Comparison of ENCODE assay signal across 32 cellular contexts in the genomic region with DNA sequence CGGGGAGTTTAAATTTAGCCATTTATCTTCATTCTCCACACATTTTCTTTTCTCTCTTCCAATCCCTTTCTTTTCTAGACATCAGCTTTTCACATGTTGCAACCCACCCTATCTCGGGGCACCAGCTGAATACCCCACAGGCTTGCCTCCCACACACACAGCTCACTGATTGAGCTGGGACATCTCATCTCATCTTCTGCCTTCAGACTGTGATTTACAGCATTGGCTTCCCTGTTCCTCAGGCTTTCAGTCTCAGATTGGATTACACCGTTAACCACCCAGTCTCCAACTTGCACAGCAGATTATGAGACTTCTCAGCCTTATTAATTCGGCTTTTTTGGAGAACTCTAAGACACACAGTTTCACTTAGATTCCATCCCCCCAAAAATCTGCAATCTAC.
"Had no signal": no experiment of that assay in that cellular context is flagged by ENCODE, and none has a peak within 500 bp of the region (broad histone marks: within the 10 kb centered on the region; RNA-seq: fewer than 3 reads in every experiment).

No MANE protein-coding gene starts in this region.

- H3K27ac ChIP-seq: brain microvascular endothelial cell, coronary artery, dorsolateral prefrontal cortex, esophagus muscularis mucosa, foreskin keratinocyte, gastrocnemius medialis, heart left ventricle had no signal

- DNase-seq: activated CD4-positive, alpha-beta memory T cell treated with anti-CD3 and anti-CD28 coated beads, Interleukin-2, amount 10 ng/mL, durations not matched to agents 7 days and 5 days; activated CD4-positive, alpha-beta T cell treated with anti-CD3 and anti-CD28 coated beads for 36 hours; activated CD4-positive, alpha-beta T cell treated with anti-CD3 and anti-CD28 coated beads, Interleukin-2, amount 10 ng/mL, durations not matched to agents 24 days and 14 days; activated CD4-positive, alpha-beta T cell treated with anti-CD3 and anti-CD28 coated beads, Interleukin-2, amount 50 U/mL, for 4 hours; activated CD4-positive, CD25-positive, alpha-beta regulatory T cell; activated CD4-positive, CD25-positive, alpha-beta regulatory T cell treated with anti-CD3 and anti-CD28 coated beads, Interleukin-2, amount 50 U/mL, for 72 hours; activated effector memory CD4-positive, alpha-beta T cell treated with Interleukin-2 at 50 U/mL for 16 hours; activated gamma-delta T cell treated with Interleukin-2 at 50 U/mL for 16 hours; activated naive CD4-positive, alpha-beta T cell treated with anti-CD3 and anti-CD28 coated beads, Interleukin-2, amount 50 U/mL, for 16 hours; activated naive CD4-positive, alpha-beta T cell treated with Interleukin-2 at 50 U/mL for 16 hours; activated T-cell treated with anti-CD3 and anti-CD28 coated beads, Interleukin-2, amount 50 U/mL, for 4 hours; amniotic stem cell; brain microvascular endothelial cell; dorsolateral prefrontal cortex; effector memory CD8-positive, alpha-beta T cell; erythroblast; foreskin keratinocyte; gastrocnemius medialis; glutamatergic neuron; heart left ventricle; T-helper 1 cell; T-helper 17 cell; T1000 had no signal

- H3K9me3 ChIP-seq: esophagus muscularis mucosa, gastrocnemius medialis, heart left ventricle had no signal

- H3K27ac Mint-ChIP-seq: activated CD4-positive, alpha-beta memory T cell treated with anti-CD3 and anti-CD28 coated beads, Interleukin-2, amount 10 ng/mL, durations not matched to agents 7 days and 5 days; activated CD4-positive, alpha-beta T cell treated with anti-CD3 and anti-CD28 coated beads for 36 hours; activated CD4-positive, alpha-beta T cell treated with anti-CD3 and anti-CD28 coated beads, Interleukin-2, amount 10 ng/mL, durations not matched to agents 24 days and 14 days; activated naive CD8-positive, alpha-beta T cell; activated T-helper 17 cell treated with anti-CD3 and anti-CD28 coated beads, Interleukin-2, amount 50 U/mL, for 72 hours; dendritic cell treated with granulocyte-macrophage colony-stimulating factor and Interleukin-4, amounts not matched to agents 40 ng/mL and 50 ng/mL, for 4 days; effector memory CD8-positive, alpha-beta T cell; T-helper 17 cell; T-helper 2 cell treated with Interferon-gamma antibody and Interleukin-4, amounts not matched to agents 5 μg/mL and 100 μg/mL, for 36 hours had no signal

- H3K4me1 Mint-ChIP-seq: activated CD4-positive, alpha-beta memory T cell treated with anti-CD3 and anti-CD28 coated beads, Interleukin-2, amount 10 ng/mL, durations not matched to agents 7 days and 5 days; activated CD4-positive, alpha-beta T cell treated with anti-CD3 and anti-CD28 coated beads for 36 hours; activated CD4-positive, alpha-beta T cell treated with anti-CD3 and anti-CD28 coated beads, Interleukin-2, amount 10 ng/mL, durations not matched to agents 24 days and 14 days; activated T-helper 17 cell treated with anti-CD3 and anti-CD28 coated beads, Interleukin-2, amount 50 U/mL, for 72 hours; central memory CD8-positive, alpha-beta T cell; T-helper 17 cell had no signal

- H3K27me3 ChIP-seq: brain microvascular endothelial cell, dorsolateral prefrontal cortex, esophagus muscularis mucosa, foreskin keratinocyte had no signal

- H3K4me1 ChIP-seq: esophagus muscularis mucosa, foreskin keratinocyte, gastrocnemius medialis, heart left ventricle had no signal

- H3K4me3 Mint-ChIP-seq: activated CD4-positive, alpha-beta memory T cell treated with anti-CD3 and anti-CD28 coated beads, Interleukin-2, amount 10 ng/mL, durations not matched to agents 7 days and 5 days; activated CD4-positive, alpha-beta T cell treated with anti-CD3 and anti-CD28 coated beads for 36 hours; activated CD4-positive, alpha-beta T cell treated with anti-CD3 and anti-CD28 coated beads, Interleukin-2, amount 10 ng/mL, durations not matched to agents 24 days and 14 days; activated naive CD8-positive, alpha-beta T cell; activated T-cell treated with anti-CD3 and anti-CD28 coated beads, Interleukin-2, amount 50 U/mL, for 4 hours; activated T-helper 17 cell treated with anti-CD3 and anti-CD28 coated beads, Interleukin-2, amount 50 U/mL, for 72 hours; central memory CD8-positive, alpha-beta T cell; dendritic cell treated with granulocyte-macrophage colony-stimulating factor and Interleukin-4, amounts not matched to agents 40 ng/mL and 50 ng/mL, for 4 days; effector memory CD8-positive, alpha-beta T cell; T-helper 17 cell; T-helper 2 cell treated with Interferon-gamma antibody and Interleukin-4, amounts not matched to agents 5 μg/mL and 100 μg/mL, for 36 hours had no signal

- H3K4me3 ChIP-seq: coronary artery, dorsolateral prefrontal cortex, esophagus muscularis mucosa, gastrocnemius medialis, heart left ventricle had no signal

- FAIRE-seq: astrocyte, bronchial epithelial cell had no signal

- ATAC-seq: activated CD4-positive, alpha-beta T cell treated with anti-CD3 and anti-CD28 coated beads for 36 hours; activated T-cell treated with anti-CD3 and anti-CD28 coated beads, Interleukin-2, amount 50 U/mL, for 4 hours; activated T-helper 17 cell treated with anti-CD3 and anti-CD28 coated beads, Interleukin-2, amount 50 U/mL, for 72 hours; effector memory CD8-positive, alpha-beta T cell; foreskin keratinocyte; gastrocnemius medialis; heart left ventricle; T-helper 17 cell had no signal

- H3K36me3 ChIP-seq: brain microvascular endothelial cell, esophagus muscularis mucosa, gastrocnemius medialis, heart left ventricle had no signal

- H3K27me3 Mint-ChIP-seq: activated CD4-positive, alpha-beta T cell treated with anti-CD3 and anti-CD28 coated beads for 36 hours; activated naive CD8-positive, alpha-beta T cell had no signal

- H3K9me3 Mint-ChIP-seq: activated CD4-positive, alpha-beta memory T cell treated with anti-CD3 and anti-CD28 coated beads, Interleukin-2, amount 10 ng/mL, durations not matched to agents 7 days and 5 days; activated CD4-positive, alpha-beta T cell treated with anti-CD3 and anti-CD28 coated beads, Interleukin-2, amount 10 ng/mL, durations not matched to agents 24 days and 14 days; activated T-cell treated with anti-CD3 and anti-CD28 coated beads, Interleukin-2, amount 50 U/mL, for 4 hours; activated T-helper 17 cell treated with anti-CD3 and anti-CD28 coated beads, Interleukin-2, amount 50 U/mL, for 72 hours; central memory CD8-positive, alpha-beta T cell; dendritic cell treated with granulocyte-macrophage colony-stimulating factor and Interleukin-4, amounts not matched to agents 40 ng/mL and 50 ng/mL, for 4 days; effector memory CD8-positive, alpha-beta T cell; T-helper 2 cell treated with Interferon-gamma antibody and Interleukin-4, amounts not matched to agents 5 μg/mL and 100 μg/mL, for 36 hours had no signal

- H3K36me3 Mint-ChIP-seq: activated naive CD8-positive, alpha-beta T cell had no signal
